Comparison of ENCODE assay signal across 23 cellular contexts in genomic region chr10:131788386-131788785, GRCh38.
"Had no signal": no experiment of that assay in that cellular context is flagged by ENCODE, and none has a peak within 500 bp of the region (broad histone marks: within the 10 kb centered on the region; RNA-seq: fewer than 3 reads in every experiment).

No MANE protein-coding gene starts in this region.

- H3K27ac Mint-ChIP-seq: activated B cell treated with CpG ODN at 0.5 μM for 24 hours; activated CD4-positive, alpha-beta T cell treated with anti-CD3 and anti-CD28 coated beads, Interleukin-2, amount 10 ng/mL, durations not matched to agents 24 days and 14 days; activated CD8-positive, alpha-beta T cell treated with anti-CD3 and anti-CD28 coated beads, Interleukin-2, amount 10 ng/mL, durations not matched to agents 7 days and 5 days; activated naive CD8-positive, alpha-beta T cell treated with anti-CD3 and anti-CD28 coated beads, Interleukin-2, amount 10 ng/mL, durations not matched to agents 7 days and 5 days; activated T-cell treated with anti-CD3 and anti-CD28 coated beads, Interleukin-2, amount 50 U/mL, for 72 hours; stimulated activated naive B cell treated with anti-CD40 and anti-IgM and Interleukin-4, amounts not matched to agents 10 μg/mL and 1 μg/mL and 100 μg/mL, for 72 hours; T-helper 17 cell had no signal

- H3K9me3 Mint-ChIP-seq: activated B cell treated with CpG ODN at 0.5 μM for 24 hours; activated naive CD8-positive, alpha-beta T cell treated with anti-CD3 and anti-CD28 coated beads, Interleukin-2, amount 10 ng/mL, durations not matched to agents 7 days and 5 days had no signal

- H3K4me3 ChIP-seq: mucosa of descending colon, tibial artery, uterus had no signal

- H3K4me1 ChIP-seq: foreskin keratinocyte, tibial artery, uterus had no signal

- ATAC-seq: activated CD8-positive, alpha-beta T cell treated with anti-CD3 and anti-CD28 coated beads, Interleukin-2, amount 10 ng/mL, durations not matched to agents 7 days and 5 days; activated T-cell treated with anti-CD3 and anti-CD28 coated beads, Interleukin-2, amount 50 U/mL, for 72 hours; foreskin keratinocyte; mucosa of descending colon; naive thymus-derived CD4-positive, alpha-beta T cell; stimulated activated naive B cell treated with anti-CD40 and anti-IgM and Interleukin-4, amounts not matched to agents 10 μg/mL and 1 μg/mL and 100 μg/mL, for 72 hours; T-helper 17 cell had no signal

- H3K27ac ChIP-seq: brain microvascular endothelial cell, foreskin keratinocyte, neutrophil, tibial artery, uterus had no signal

- H3K36me3 ChIP-seq: brain microvascular endothelial cell, neutrophil, tibial artery, uterus had no signal

- H3K27me3 ChIP-seq: brain microvascular endothelial cell, foreskin keratinocyte, neutrophil, uterus had no signal

- DNase-seq: activated B cell treated with CpG ODN at 0.5 μM for 24 hours; activated CD4-positive, alpha-beta T cell treated with anti-CD3 and anti-CD28 coated beads, Interleukin-2, amount 10 ng/mL, durations not matched to agents 24 days and 14 days; activated CD8-positive, alpha-beta memory T cell treated with anti-CD3 and anti-CD28 coated beads, Interleukin-2, amount 50 U/mL, for 48 hours; activated CD8-positive, alpha-beta T cell treated with anti-CD3 and anti-CD28 coated beads, Interleukin-2, amount 10 ng/mL, durations not matched to agents 7 days and 5 days; activated naive CD8-positive, alpha-beta T cell treated with anti-CD3 and anti-CD28 coated beads, Interleukin-2, amount 10 ng/mL, durations not matched to agents 7 days and 5 days; activated T-cell treated with anti-CD3 and anti-CD28 coated beads, Interleukin-2, amount 50 U/mL, for 72 hours; anterior cingulate cortex; brain microvascular endothelial cell; cerebellar nuclear complex; effector CD8-positive, alpha-beta T cell; foreskin keratinocyte; glutamatergic neuron; mucosa of descending colon; naive thymus-derived CD4-positive, alpha-beta T cell; posterior cingulate gyrus; retina; stimulated activated CD4-positive, alpha-beta T cell treated with anti-CD3 and anti-CD28 coated beads, Interleukin-15, amount 100 ng/mL, for 24 hours; stimulated activated CD4-positive, alpha-beta T cell treated with anti-CD3 and anti-CD28 coated beads, Interleukin-4, amount 100 ng/mL, for 1 hour; stimulated activated naive B cell treated with anti-CD40 and anti-IgM and Interleukin-4, amounts not matched to agents 10 μg/mL and 1 μg/mL and 100 μg/mL, for 72 hours; T-helper 17 cell; uterus had no signal

- H3K36me3 Mint-ChIP-seq: activated naive CD8-positive, alpha-beta T cell treated with anti-CD3 and anti-CD28 coated beads, Interleukin-2, amount 10 ng/mL, durations not matched to agents 7 days and 5 days; naive thymus-derived CD4-positive, alpha-beta T cell had no signal

- H3K4me3 Mint-ChIP-seq: activated B cell treated with CpG ODN at 0.5 μM for 24 hours; activated CD4-positive, alpha-beta T cell treated with anti-CD3 and anti-CD28 coated beads, Interleukin-2, amount 10 ng/mL, durations not matched to agents 24 days and 14 days; activated CD8-positive, alpha-beta T cell treated with anti-CD3 and anti-CD28 coated beads, Interleukin-2, amount 10 ng/mL, durations not matched to agents 7 days and 5 days; activated naive CD8-positive, alpha-beta T cell treated with anti-CD3 and anti-CD28 coated beads, Interleukin-2, amount 10 ng/mL, durations not matched to agents 7 days and 5 days; activated T-cell treated with anti-CD3 and anti-CD28 coated beads, Interleukin-2, amount 50 U/mL, for 72 hours; naive thymus-derived CD4-positive, alpha-beta T cell; stimulated activated naive B cell treated with anti-CD40 and anti-IgM and Interleukin-4, amounts not matched to agents 10 μg/mL and 1 μg/mL and 100 μg/mL, for 72 hours; T-helper 17 cell had no signal

- H3K4me1 Mint-ChIP-seq: activated B cell treated with CpG ODN at 0.5 μM for 24 hours; activated CD4-positive, alpha-beta T cell treated with anti-CD3 and anti-CD28 coated beads, Interleukin-2, amount 10 ng/mL, durations not matched to agents 24 days and 14 days; activated naive CD8-positive, alpha-beta T cell treated with anti-CD3 and anti-CD28 coated beads, Interleukin-2, amount 10 ng/mL, durations not matched to agents 7 days and 5 days; naive thymus-derived CD4-positive, alpha-beta T cell had no signal
